In genomic region chr11:73317373-73317772, GRCh38 we compare ENCODE assay signal across 10 cellular contexts. TPM values are rescaled to one million over a fixed set of nuclear protein-coding genes. Genes with fewer than 3 reads are reported as not detected.
A peak's percentile ranks its signal among the peaks of the same experiment; 100 is the strongest.
DNase-seq lines count a peak whose midpoint lies in the region; ATAC-seq and TF ChIP-seq lines count a peak whose summit lies in the region.
"Had no signal": no experiment of that assay in that cellular context is flagged by ENCODE, and none has a peak within 500 bp of the region (broad histone marks: within the 10 kb centered on the region; RNA-seq: fewer than 3 reads in every experiment).

No MANE protein-coding gene starts in this region.

- H3K27ac ChIP-seq in AG04450 (ENCODE audit: low read depth, low read length) (peak overlapping the region; percentile 3), right cardiac atrium (ENCODE audit: low read length) (peak overlapping the region; percentile 90), psoas muscle (peak overlapping the region; percentile 6)
- H3K27ac ChIP-seq: PC-9, VCaP had no signal

- 43% methylated on average over 4 of the region's 4 CpGs for WGBS in right cardiac atrium
- WGBS in psoas muscle, 3 donors, result 41 to 61% (median 49%) methylated on average over 4 of the region's 4 CpGs

- H3K36me3 ChIP-seq in psoas muscle (ENCODE audit: insufficient read depth in 1 of 2, low read depth in 1 of 2), result no peaks in the 10 kb centered on the region

- H3K27me3 ChIP-seq in AG04450 (ENCODE audit: control insufficient read depth, insufficient read depth, low read length) (no peaks in the 10 kb centered on the region), right cardiac atrium (ENCODE audit: control insufficient read depth, insufficient read depth) (no peaks in the 10 kb centered on the region), psoas muscle (ENCODE audit: insufficient read depth in 3 of 3, low read length in 2 of 3) (no peaks in the 10 kb centered on the region)

- DNase-seq in AG04450 (ENCODE audit: low read depth, low spot score) (no peak), amygdala (lab: John Stamatoyannopoulos, UW) (peak in 51 of 56 donors; percentile 22 to 86 (median 69)), right cardiac atrium (peak; percentile 81 to 93 (median 92)), psoas muscle (peak in 1 of 2 donors; percentile 56), CD1c-positive myeloid dendritic cell (ENCODE audit: extremely low spot score) (no peak), NCI-H1417 treated with DMSO at 0.1 percent for 48 hours (lab: John Stamatoyannopoulos, UW) (no peak)
- DNase-seq in activated CD4-positive, alpha-beta T cell treated with anti-CD3 and anti-CD28 coated beads for 48 hours, result no peak
- no peak for DNase-seq in activated effector memory CD4-positive, alpha-beta T cell treated with anti-CD3 and anti-CD28 coated beads, Interleukin-2, amount 50 U/mL, for 16 hours
- DNase-seq: PC-9 had no signal

- H3K9me3 ChIP-seq in AG04450 (ENCODE audit: control insufficient read depth, insufficient read depth, low read length), result no peaks in the 10 kb centered on the region; the same call in 1 of the 2 replicates
- H3K9me3 ChIP-seq in right cardiac atrium (ENCODE audit: control insufficient read depth, low read length), result no peaks in the 10 kb centered on the region
- H3K9me3 ChIP-seq in psoas muscle, result no peaks in the 10 kb centered on the region

- H3K4me3 ChIP-seq in AG04450 (ENCODE audit: low read depth, low read length) (no peak overlapping the region), right cardiac atrium (ENCODE audit: low read length) (no peak overlapping the region), psoas muscle (peak overlapping the region; percentile 0)
- H3K4me3 ChIP-seq: PC-9 had no signal

- TF ChIP-seq CTCF in AG04450 (IDR thresholded peaks at IDR 0.05; ENCODE audit: low read depth, low read length), result no peak
- no peak for TF ChIP-seq CTCF in psoas muscle (IDR thresholded peaks at IDR 0.05)

- POLR2A ChIA-PET in AG04450 (lab: Yijun Ruan, JAX), result interaction anchor here (1.3 to 1.6 kb wide), 2 partner anchors 8 to 13 kb away, joined by 3 to 6 read pairs; no protein-coding TSS in a partner anchor

- peaks cover 57% of the 10 kb centered on the region for H3K4me1 ChIP-seq in right cardiac atrium (ENCODE audit: control insufficient read depth, insufficient read depth, low read length)
- H3K4me1 ChIP-seq in psoas muscle, result peaks cover 10% of the 10 kb centered on the region

- ATAC-seq in right cardiac atrium, result peak; percentile 53 to 68
- peak in 3 of 4 donors; percentile 29 to 62 (median 33) for ATAC-seq in psoas muscle

- intact Hi-C loops in right cardiac atrium (cut with DNase I), result no loop called here
- intact Hi-C loops in psoas muscle (cut with DNase I), result no loop called here

- CTCF ChIA-PET in AG04450 (lab: Charles Lee), result interaction anchor here (1.8 to 2.3 kb wide), 3 partner anchors 10 to 34 kb away, joined by 6 to 13 read pairs (median 9); no protein-coding TSS in a partner anchor

RNA-seq across cellular contexts. Expression of gene ARHGEF17, which starts 9.3 kb away (rescaled TPM):
- polyA plus RNA-seq in AG04450 (2011; rRNA removed) (30.6 and 45.2 TPM in 2 replicates), right cardiac atrium (34.0 TPM), psoas muscle (1 to 10 TPM; 5.7 to 7.9 (median 6.9) TPM)
- 54.5 and 62.4 TPM in 2 replicates for polyA minus RNA-seq in AG04450 (2011; rRNA and poly(A)+ RNA removed)
- total RNA-seq in right cardiac atrium (10 to 100 TPM; 47.6 to 53.8 (median 49.3) TPM), psoas muscle (10 to 100 TPM; 10.8 to 38.4 (median 15.5) TPM)

RNA-seq across cellular contexts. Expression of gene P2RY6, which starts 45.2 kb away (rescaled TPM):
- polyA plus RNA-seq in AG04450 (2011; rRNA removed), result not detected in 2 replicates
- polyA minus RNA-seq in AG04450 (2011; rRNA and poly(A)+ RNA removed), result not detected in 2 replicates
- total RNA-seq in right cardiac atrium, result 1 to 10 TPM in 3 of 4 donors, under 1 TPM in 1; 0.96 to 2.7 (median 2.0) TPM
- 0.70 TPM for polyA plus RNA-seq in right cardiac atrium
- 1 to 10 TPM in 3 of 4 donors, under 1 TPM in 1; 0.96 to 2.5 (median 1.5) TPM for total RNA-seq in psoas muscle
- 1 to 10 TPM in 2 of 3 donors, under 1 TPM in 1; 0.59 to 1.6 (median 1.2) TPM for polyA plus RNA-seq in psoas muscle

RNA-seq across cellular contexts. Expression of gene RELT, which starts 58.8 kb away (rescaled TPM):
- polyA plus RNA-seq in AG04450 (2011; rRNA removed), result 1.1 TPM in 2 replicates
- 1.1 and 1.7 TPM in 2 replicates for polyA minus RNA-seq in AG04450 (2011; rRNA and poly(A)+ RNA removed)
- 10 to 100 TPM in 1 of 4 donors, 1 to 10 TPM in 3; 3.9 to 11.2 (median 7.0) TPM for total RNA-seq in right cardiac atrium
- 4.1 TPM for polyA plus RNA-seq in right cardiac atrium
- total RNA-seq in psoas muscle, result 10 to 100 TPM in 3 of 4 donors, 1 to 10 TPM in 1; 9.0 to 33.0 (median 17.2) TPM
- polyA plus RNA-seq in psoas muscle, result 10 to 100 TPM in 2 of 3 donors, 1 to 10 TPM in 1; 4.9 to 15.8 (median 15.5) TPM

Comparison
In these comparisons a context has a peak if more than half of its experiments do, and no peak if none do; other contexts are left out.
1. DNase-seq: peak in amygdala (51 of 56) and right cardiac atrium (3 of 3); none in AG04450 (single experiment), CD1c-positive myeloid dendritic cell (single experiment), activated CD4-positive, alpha-beta T cell treated with anti-CD3 and anti-CD28 coated beads for 48 hours (single experiment), NCI-H1417 treated with DMSO at 0.1 percent for 48 hours (single experiment) and activated effector memory CD4-positive, alpha-beta T cell treated with anti-CD3 and anti-CD28 coated beads, Interleukin-2, amount 50 U/mL, for 16 hours (single experiment).
2. H3K27ac ChIP-seq: peak in every context shown above with its lines; median percentile 90 in right cardiac atrium; 6 in psoas muscle; 3 in AG04450.